16 cellular contexts compared by ENCODE assay signal in the genomic region with DNA sequence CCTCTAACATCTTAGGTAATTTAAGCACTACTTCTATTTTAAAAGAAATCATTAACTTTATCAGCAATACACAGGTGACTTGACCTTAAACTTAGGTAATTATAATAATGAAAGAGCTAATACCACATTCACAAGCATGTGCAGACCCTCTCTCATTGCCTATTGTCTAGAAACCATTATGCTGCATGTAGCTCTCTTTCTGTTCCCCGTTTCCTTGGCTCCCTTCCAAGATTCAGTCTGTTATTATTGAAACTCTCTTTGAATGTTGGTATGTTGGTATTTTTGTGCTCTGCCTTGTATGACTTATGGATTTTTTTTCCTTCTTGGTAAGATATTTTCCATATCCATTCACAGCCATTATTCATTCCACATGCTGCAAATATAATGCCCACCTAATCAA.
A peak's percentile ranks its signal among the peaks of the same experiment; 100 is the strongest.
DNase-seq lines count a peak whose midpoint lies in the region; ATAC-seq and TF ChIP-seq lines count a peak whose summit lies in the region.
"Had no signal": no experiment of that assay in that cellular context is flagged by ENCODE, and none has a peak within 500 bp of the region (broad histone marks: within the 10 kb centered on the region; RNA-seq: fewer than 3 reads in every experiment).

No MANE protein-coding gene starts in this region.

- H3K4me3 ChIP-seq in neuronal stem cell (ENCODE audit: low read length in 2 of 2) (no peak overlapping the region), WERI-Rb-1 (ENCODE audit: low read depth, low read length) (no peak overlapping the region)
- H3K4me3 ChIP-seq: left lung, upper lobe of left lung had no signal

- H3K27me3 ChIP-seq in neuronal stem cell (ENCODE audit: control insufficient read depth in 3 of 3, insufficient read depth in 3 of 3, low read depth in 1 of 3, low read length in 3 of 3): no peaks in the 10 kb centered on the region
- H3K27me3 ChIP-seq in WERI-Rb-1 (ENCODE audit: insufficient read depth, low read depth, severe bottlenecking): no peaks in the 10 kb centered on the region
- H3K27me3 ChIP-seq: upper lobe of left lung had no signal

- H2AFZ ChIP-seq in neuronal stem cell (ENCODE audit: low read length): peak overlapping the region; percentile 62

- no peak overlapping the region for H3K4me2 ChIP-seq in neuronal stem cell (ENCODE audit: insufficient read depth, low read length, poor library complexity, severe bottlenecking)

- peaks cover 31 to 32% of the 10 kb centered on the region in 2 donors for H3K27me3 Mint-ChIP-seq in stimulated activated naive B cell treated with anti-CD40 and anti-IgM and Interleukin-4, amounts not matched to agents 10 μg/mL and 1 μg/mL and 100 μg/mL, for 72 hours

- H3K14ac ChIP-seq in neuronal stem cell (ENCODE audit: low read length): no peak overlapping the region

- peaks cover 0 to 3% of the 10 kb centered on the region in 2 donors for H3K9me3 Mint-ChIP-seq in stimulated activated naive B cell treated with anti-CD40 and anti-IgM and Interleukin-4, amounts not matched to agents 10 μg/mL and 1 μg/mL and 100 μg/mL, for 72 hours
- H3K9me3 Mint-ChIP-seq: activated naive CD4-positive, alpha-beta T cell treated with anti-CD3 and anti-CD28 coated beads, Interleukin-2, amount 10 ng/mL, durations not matched to agents 7 days and 5 days had no signal

- no peak overlapping the region for H2BK5ac ChIP-seq in neuronal stem cell (ENCODE audit: low read length)

- H2BK12ac ChIP-seq in neuronal stem cell (ENCODE audit: low read length): no peak overlapping the region

- no peak overlapping the region for H3K23ac ChIP-seq in neuronal stem cell (ENCODE audit: low read depth, low read length, poor library complexity)

- no peak overlapping the region for H2AK5ac ChIP-seq in neuronal stem cell (ENCODE audit: low read depth, low read length)

- H3K4me3 Mint-ChIP-seq in stimulated activated naive B cell treated with anti-CD40 and anti-IgM and Interleukin-4, amounts not matched to agents 10 μg/mL and 1 μg/mL and 100 μg/mL, for 72 hours: no peak overlapping the region
- H3K4me3 Mint-ChIP-seq: activated naive CD4-positive, alpha-beta T cell treated with anti-CD3 and anti-CD28 coated beads, Interleukin-2, amount 10 ng/mL, durations not matched to agents 7 days and 5 days; dendritic cell treated with granulocyte-macrophage colony-stimulating factor and Interleukin-4, amounts not matched to agents 40 ng/mL and 50 ng/mL, for 4 days had no signal

- H3K27ac Mint-ChIP-seq in stimulated activated naive B cell treated with anti-CD40 and anti-IgM and Interleukin-4, amounts not matched to agents 10 μg/mL and 1 μg/mL and 100 μg/mL, for 72 hours: no peak overlapping the region
- H3K27ac Mint-ChIP-seq: activated naive CD4-positive, alpha-beta T cell treated with anti-CD3 and anti-CD28 coated beads, Interleukin-2, amount 10 ng/mL, durations not matched to agents 7 days and 5 days; dendritic cell treated with granulocyte-macrophage colony-stimulating factor and Interleukin-4, amounts not matched to agents 40 ng/mL and 50 ng/mL, for 4 days had no signal

- no peak for TF ChIP-seq CTCF in WERI-Rb-1 (IDR thresholded peaks at IDR 0.05; ENCODE audit: low read depth, low read length)

- no peaks in the 10 kb centered on the region for H3K79me1 ChIP-seq in neuronal stem cell (ENCODE audit: low read depth, low read length)

- no peak overlapping the region for H3K27ac ChIP-seq in neuronal stem cell (replicated peaks; ENCODE audit: low read length)
- H3K27ac ChIP-seq in WERI-Rb-1: no peak overlapping the region
- H3K27ac ChIP-seq: left lung, upper lobe of left lung had no signal

- H3K36me3 ChIP-seq in neuronal stem cell (replicated peaks in 1 of 2; ENCODE audit: control insufficient read depth in 2 of 2, insufficient read depth in 2 of 2, low read length in 2 of 2) (no peaks in the 10 kb centered on the region), WERI-Rb-1 (no peaks in the 10 kb centered on the region)
- H3K36me3 ChIP-seq: left lung, upper lobe of left lung had no signal

- DNase-seq in DMS53 (lab: John Stamatoyannopoulos, UW) (peak; percentile 28), DMS53 treated with DMSO at 0.1 percent for 48 hours (lab: John Stamatoyannopoulos, UW; ENCODE audit: unreplicated experiment) (no peak), NCI-H2029 treated with DMSO at 0.1 percent for 48 hours (lab: John Stamatoyannopoulos, UW) (peak; percentile 47), astrocyte of the hippocampus (ENCODE audit: low read depth, low spot score) (peak; percentile 66), neuronal stem cell (ENCODE audit: low spot score) (no peak), WERI-Rb-1 (no peak)
- DNase-seq in stimulated activated naive B cell treated with anti-CD40 and anti-IgM and Interleukin-4, amounts not matched to agents 10 μg/mL and 1 μg/mL and 100 μg/mL, for 72 hours: no peak
- DNase-seq: 8988T; activated naive CD4-positive, alpha-beta T cell treated with anti-CD3 and anti-CD28 coated beads, Interleukin-2, amount 10 ng/mL, durations not matched to agents 7 days and 5 days; DND-41; glutamatergic neuron; left lung; stimulated activated CD4-positive, alpha-beta T cell treated with anti-CD3 and anti-CD28 coated beads, Interleukin-15, amount 100 ng/mL, for 24 hours; upper lobe of left lung had no signal

- no peak for ATAC-seq in stimulated activated naive B cell treated with anti-CD40 and anti-IgM and Interleukin-4, amounts not matched to agents 10 μg/mL and 1 μg/mL and 100 μg/mL, for 72 hours (replicated peaks)
- no peak for ATAC-seq in HG02798 (IDR thresholded peaks at IDR 0.05; ENCODE audit: poor library complexity, unreplicated experiment)
- ATAC-seq: left lung had no signal

- H3K4me1 ChIP-seq in neuronal stem cell (ENCODE audit: control insufficient read depth in 2 of 2, insufficient read depth in 1 of 2, low read depth in 1 of 2, low read length in 2 of 2): peaks cover 2 to 13% of the 10 kb centered on the region in 2 donors
- H3K4me1 ChIP-seq: left lung, upper lobe of left lung had no signal

- H4K91ac ChIP-seq in neuronal stem cell (ENCODE audit: low read depth, low read length, poor library complexity): no peak overlapping the region

- no peak overlapping the region for H4K8ac ChIP-seq in neuronal stem cell (ENCODE audit: low read depth, low read length)

- no peak overlapping the region for H3K9ac ChIP-seq in neuronal stem cell (ENCODE audit: low read depth, low read length, poor library complexity)

- H3K18ac ChIP-seq in neuronal stem cell (ENCODE audit: low read length): no peak overlapping the region

- no peak overlapping the region for H3K4ac ChIP-seq in neuronal stem cell (ENCODE audit: low read length)

- no peaks in the 10 kb centered on the region for H3K4me1 Mint-ChIP-seq in stimulated activated naive B cell treated with anti-CD40 and anti-IgM and Interleukin-4, amounts not matched to agents 10 μg/mL and 1 μg/mL and 100 μg/mL, for 72 hours

- no peak overlapping the region for H2BK120ac ChIP-seq in neuronal stem cell (ENCODE audit: low read depth, low read length)

- WGBS in neuronal stem cell (ENCODE audit: extremely low coverage in 2 of 2, insufficient read length in 2 of 2, insufficient replicate concordance in 1 of 2), 2 donors: no CpG with 5 or more reads among the region's 1 CpG

- H3K36me3 Mint-ChIP-seq in stimulated activated naive B cell treated with anti-CD40 and anti-IgM and Interleukin-4, amounts not matched to agents 10 μg/mL and 1 μg/mL and 100 μg/mL, for 72 hours: no peaks in the 10 kb centered on the region
- H3K36me3 Mint-ChIP-seq: activated naive CD4-positive, alpha-beta T cell treated with anti-CD3 and anti-CD28 coated beads, Interleukin-2, amount 10 ng/mL, durations not matched to agents 7 days and 5 days had no signal

- H2BK15ac ChIP-seq in neuronal stem cell (ENCODE audit: low read length): no peak overlapping the region

- H3K9me3 ChIP-seq in neuronal stem cell (replicated peaks in 1 of 2; ENCODE audit: control insufficient read depth in 2 of 2, insufficient read depth in 1 of 2, low read depth in 1 of 2, low read length in 2 of 2): peaks cover 0 to 6% of the 10 kb centered on the region in 2 donors
- no peaks in the 10 kb centered on the region for H3K9me3 ChIP-seq in WERI-Rb-1 (ENCODE audit: severe bottlenecking)
- H3K9me3 ChIP-seq: left lung, upper lobe of left lung had no signal

Comparison
In these comparisons a context has a peak if more than half of its experiments do, and no peak if none do; other contexts are left out.
1. DNase-seq: peak in DMS53 (single experiment), NCI-H2029 treated with DMSO at 0.1 percent for 48 hours (single experiment) and astrocyte of the hippocampus (single experiment); none in DMS53 treated with DMSO at 0.1 percent for 48 hours (single experiment), neuronal stem cell (single experiment), stimulated activated naive B cell treated with anti-CD40 and anti-IgM and Interleukin-4, amounts not matched to agents 10 μg/mL and 1 μg/mL and 100 μg/mL, for 72 hours (single experiment) and WERI-Rb-1 (single experiment).